In genomic region chr2:64637000-64637628, GRCh38 we compare ENCODE assay signal across 8 cellular contexts. TPM values are rescaled to one million over a fixed set of nuclear protein-coding genes. Genes with fewer than 3 reads are reported as not detected.
A peak's percentile ranks its signal among the peaks of the same experiment; 100 is the strongest.
DNase-seq lines count a peak whose midpoint lies in the region; ATAC-seq and TF ChIP-seq lines count a peak whose summit lies in the region.

No MANE protein-coding gene starts in this region.

- H3K23ac ChIP-seq in mesendoderm (ENCODE audit: low read length) = no peak overlapping the region

- H3K4me3 Mint-ChIP-seq in activated CD4-positive, alpha-beta T cell treated with anti-CD3 and anti-CD28 coated beads, Interleukin-2, amount 10 ng/mL, durations not matched to agents 24 days and 14 days = peak overlapping the region; percentile 68
- no peak overlapping the region for H3K4me3 Mint-ChIP-seq in WTC11
- peak overlapping the region; percentile 75 for H3K4me3 Mint-ChIP-seq in stimulated activated naive B cell treated with anti-CD40 and anti-IgM and Interleukin-4, amounts not matched to agents 10 μg/mL and 1 μg/mL and 100 μg/mL, for 72 hours

- no peak overlapping the region for H2BK120ac ChIP-seq in mesendoderm (ENCODE audit: low read depth, low read length)

- peak overlapping the region; percentile 84 for H3K27ac Mint-ChIP-seq in activated CD4-positive, alpha-beta T cell treated with anti-CD3 and anti-CD28 coated beads, Interleukin-2, amount 10 ng/mL, durations not matched to agents 24 days and 14 days
- peak overlapping the region; percentile 34; the same call in 1 of the 2 replicates for H3K27ac Mint-ChIP-seq in WTC11
- peak overlapping the region; percentile 98 for H3K27ac Mint-ChIP-seq in stimulated activated naive B cell treated with anti-CD40 and anti-IgM and Interleukin-4, amounts not matched to agents 10 μg/mL and 1 μg/mL and 100 μg/mL, for 72 hours

- intact Hi-C loops in activated CD4-positive, alpha-beta T cell treated with anti-CD3 and anti-CD28 coated beads, Interleukin-2, amount 10 ng/mL, durations not matched to agents 24 days and 14 days (cut with micrococcal nuclease) = no loop called here

- no peak overlapping the region for H3K4ac ChIP-seq in mesendoderm (ENCODE audit: low read depth, low read length)

- DNase-seq in activated CD4-positive, alpha-beta T cell treated with anti-CD3 and anti-CD28 coated beads, Interleukin-2, amount 10 ng/mL, durations not matched to agents 24 days and 14 days = no peak
- no peak for DNase-seq in activated CD4-positive, alpha-beta T cell treated with anti-CD3 and anti-CD28 coated beads for 48 hours
- no peak for DNase-seq in WTC11 (ENCODE audit: low spot score)
- no peak for DNase-seq in stimulated activated naive B cell treated with anti-CD40 and anti-IgM and Interleukin-4, amounts not matched to agents 10 μg/mL and 1 μg/mL and 100 μg/mL, for 72 hours
- DNase-seq in NCI-H226 = no peak
- DNase-seq in NCI-H1930 (lab: John Stamatoyannopoulos, UW) = no peak
- DNase-seq in mesendoderm = no peak

- H3K4me1 Mint-ChIP-seq in activated CD4-positive, alpha-beta T cell treated with anti-CD3 and anti-CD28 coated beads, Interleukin-2, amount 10 ng/mL, durations not matched to agents 24 days and 14 days = peaks cover 57% of the 10 kb centered on the region
- H3K4me1 Mint-ChIP-seq in WTC11 = peaks cover 68% of the 10 kb centered on the region
- peaks cover 60 to 69% of the 10 kb centered on the region in 2 donors for H3K4me1 Mint-ChIP-seq in stimulated activated naive B cell treated with anti-CD40 and anti-IgM and Interleukin-4, amounts not matched to agents 10 μg/mL and 1 μg/mL and 100 μg/mL, for 72 hours

- no peak overlapping the region for H2AK5ac ChIP-seq in mesendoderm (ENCODE audit: low read length)

- H2BK15ac ChIP-seq in mesendoderm (replicated peaks; ENCODE audit: low read depth) = no peak overlapping the region

- peaks cover 7% of the 10 kb centered on the region for H3K36me3 ChIP-seq in mesendoderm (ENCODE audit: control insufficient read depth, insufficient read depth, low read length)

- no peak overlapping the region for H3K27ac ChIP-seq in mesendoderm (ENCODE audit: low read depth, low read length)

- H2BK5ac ChIP-seq in mesendoderm (ENCODE audit: low read length) = no peak overlapping the region

- POLR2A ChIA-PET in WTC11 (lab: Charles Lee) = no interaction called here

- no peak overlapping the region for H4K8ac ChIP-seq in mesendoderm (ENCODE audit: low read depth, low read length)

- peak; percentile 47 for ATAC-seq in HG02973 (IDR thresholded peaks at IDR 0.05; ENCODE audit: unreplicated experiment)
- no peak for ATAC-seq in WTC11
- ATAC-seq in stimulated activated naive B cell treated with anti-CD40 and anti-IgM and Interleukin-4, amounts not matched to agents 10 μg/mL and 1 μg/mL and 100 μg/mL, for 72 hours (replicated peaks) = peak; percentile 82 to 83

- WGBS in mesendoderm (ENCODE audit: extremely low coverage, insufficient coverage, low lambda C conversion rate) = no CpG with 5 or more reads among the region's 9 CpGs

- H3K4me2 ChIP-seq in mesendoderm (ENCODE audit: low read length) = no peak overlapping the region

- TF ChIP-seq CTCF in WTC11 (IDR thresholded peaks at IDR 0.05) = no peak

- peaks cover 36% of the 10 kb centered on the region for H3K36me3 Mint-ChIP-seq in activated CD4-positive, alpha-beta T cell treated with anti-CD3 and anti-CD28 coated beads, Interleukin-2, amount 10 ng/mL, durations not matched to agents 24 days and 14 days (ENCODE audit: low read depth)
- peaks cover 12% of the 10 kb centered on the region for H3K36me3 Mint-ChIP-seq in WTC11
- H3K36me3 Mint-ChIP-seq in stimulated activated naive B cell treated with anti-CD40 and anti-IgM and Interleukin-4, amounts not matched to agents 10 μg/mL and 1 μg/mL and 100 μg/mL, for 72 hours = peaks cover 11 to 36% of the 10 kb centered on the region in 2 donors

- H3K4me3 ChIP-seq in mesendoderm (ENCODE audit: low read length) = no peak overlapping the region

- H3K4me1 ChIP-seq in mesendoderm (ENCODE audit: control insufficient read depth, low read depth, low read length) = peaks cover 12% of the 10 kb centered on the region

- no peaks in the 10 kb centered on the region for H3K9me3 Mint-ChIP-seq in activated CD4-positive, alpha-beta T cell treated with anti-CD3 and anti-CD28 coated beads, Interleukin-2, amount 10 ng/mL, durations not matched to agents 24 days and 14 days
- no peaks in the 10 kb centered on the region for H3K9me3 Mint-ChIP-seq in WTC11
- no peaks in the 10 kb centered on the region for H3K9me3 Mint-ChIP-seq in stimulated activated naive B cell treated with anti-CD40 and anti-IgM and Interleukin-4, amounts not matched to agents 10 μg/mL and 1 μg/mL and 100 μg/mL, for 72 hours

- H3K18ac ChIP-seq in mesendoderm (ENCODE audit: low read length) = no peak overlapping the region

- no peak overlapping the region for H4K5ac ChIP-seq in mesendoderm (ENCODE audit: low read length)

- CTCF ChIA-PET in WTC11 (lab: Charles Lee) = interaction anchor here (0.5 to 1.0 kb wide), 3 partner anchors 19 to 281 kb away, joined by 3 read pairs; no protein-coding TSS in a partner anchor

- peaks cover 15% of the 10 kb centered on the region for H3K79me2 ChIP-seq in mesendoderm (ENCODE audit: control insufficient read depth, insufficient read depth, low read length)

- H3K27me3 Mint-ChIP-seq in activated CD4-positive, alpha-beta T cell treated with anti-CD3 and anti-CD28 coated beads, Interleukin-2, amount 10 ng/mL, durations not matched to agents 24 days and 14 days = no peaks in the 10 kb centered on the region
- H3K27me3 Mint-ChIP-seq in WTC11 (ENCODE audit: low read depth) = peaks cover 7% of the 10 kb centered on the region
- no peaks in the 10 kb centered on the region for H3K27me3 Mint-ChIP-seq in stimulated activated naive B cell treated with anti-CD40 and anti-IgM and Interleukin-4, amounts not matched to agents 10 μg/mL and 1 μg/mL and 100 μg/mL, for 72 hours

- no peak overlapping the region for H3K9ac ChIP-seq in mesendoderm (ENCODE audit: low read length)

- H3K79me1 ChIP-seq in mesendoderm (ENCODE audit: low read length) = peaks cover 22% of the 10 kb centered on the region

- H3K56ac ChIP-seq in mesendoderm (ENCODE audit: low read length) = no peak overlapping the region

- H3K27me3 ChIP-seq in mesendoderm (ENCODE audit: insufficient read depth, low read length, poor library complexity) = no peaks in the 10 kb centered on the region

TF ChIP-seq in WTC11, 78 proteins besides CTCF, POLR2A, EP300 and RAD21:
- TF ChIP-seq ZMAT4 (CRISPR knock-in tag; IDR thresholded peaks at IDR 0.05) (no peak), ZNF423 (CRISPR knock-in tag; IDR thresholded peaks at IDR 0.05) (no peak), HMGA2 (CRISPR knock-in tag; IDR thresholded peaks at IDR 0.05) (no peak), JAZF1 (CRISPR knock-in tag; IDR thresholded peaks at IDR 0.05) (no peak), ELF4 (CRISPR knock-in tag; IDR thresholded peaks at IDR 0.05; ENCODE audit: low read depth) (no peak)
- TF ChIP-seq, protein P1, sequence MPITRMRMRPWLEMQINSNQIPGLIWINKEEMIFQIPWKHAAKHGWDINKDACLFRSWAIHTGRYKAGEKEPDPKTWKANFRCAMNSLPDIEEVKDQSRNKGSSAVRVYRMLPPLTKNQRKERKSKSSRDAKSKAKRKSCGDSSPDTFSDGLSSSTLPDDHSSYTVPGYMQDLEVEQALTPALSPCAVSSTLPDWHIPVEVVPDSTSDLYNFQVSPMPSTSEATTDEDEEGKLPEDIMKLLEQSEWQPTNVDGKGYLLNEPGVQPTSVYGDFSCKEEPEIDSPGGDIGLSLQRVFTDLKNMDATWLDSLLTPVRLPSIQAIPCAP (CRISPR knock-in tag; IDR thresholded peaks at IDR 0.05) = no peak

RNA-seq across cellular contexts. Expression of gene SERTAD2, which starts 16.6 kb away (rescaled TPM):
- total RNA-seq in activated CD4-positive, alpha-beta T cell treated with anti-CD3 and anti-CD28 coated beads, Interleukin-2, amount 10 ng/mL, durations not matched to agents 24 days and 14 days = 24.6 and 26.7 TPM in 2 replicates
- total RNA-seq in WTC11 (2021) = 7.9 to 8.0 TPM (median 7.9 TPM) in 3 replicates
- polyA plus RNA-seq in mesendoderm (2013, experiment 1 of 2) = 9.4 TPM
- 9.0 TPM for polyA plus RNA-seq in mesendoderm (2013, experiment 2 of 2)

Comparison
In these comparisons a context has a peak if more than half of its experiments do, and no peak if none do; other contexts are left out.
1. H3K27ac Mint-ChIP-seq: peak in every context shown above with its lines; median percentile 98 in stimulated activated naive B cell treated with anti-CD40 and anti-IgM and Interleukin-4, amounts not matched to agents 10 μg/mL and 1 μg/mL and 100 μg/mL, for 72 hours; 84 in activated CD4-positive, alpha-beta T cell treated with anti-CD3 and anti-CD28 coated beads, Interleukin-2, amount 10 ng/mL, durations not matched to agents 24 days and 14 days; 34 in WTC11.